Comparison of ENCODE assay signal across 16 cellular contexts in the genomic region with DNA sequence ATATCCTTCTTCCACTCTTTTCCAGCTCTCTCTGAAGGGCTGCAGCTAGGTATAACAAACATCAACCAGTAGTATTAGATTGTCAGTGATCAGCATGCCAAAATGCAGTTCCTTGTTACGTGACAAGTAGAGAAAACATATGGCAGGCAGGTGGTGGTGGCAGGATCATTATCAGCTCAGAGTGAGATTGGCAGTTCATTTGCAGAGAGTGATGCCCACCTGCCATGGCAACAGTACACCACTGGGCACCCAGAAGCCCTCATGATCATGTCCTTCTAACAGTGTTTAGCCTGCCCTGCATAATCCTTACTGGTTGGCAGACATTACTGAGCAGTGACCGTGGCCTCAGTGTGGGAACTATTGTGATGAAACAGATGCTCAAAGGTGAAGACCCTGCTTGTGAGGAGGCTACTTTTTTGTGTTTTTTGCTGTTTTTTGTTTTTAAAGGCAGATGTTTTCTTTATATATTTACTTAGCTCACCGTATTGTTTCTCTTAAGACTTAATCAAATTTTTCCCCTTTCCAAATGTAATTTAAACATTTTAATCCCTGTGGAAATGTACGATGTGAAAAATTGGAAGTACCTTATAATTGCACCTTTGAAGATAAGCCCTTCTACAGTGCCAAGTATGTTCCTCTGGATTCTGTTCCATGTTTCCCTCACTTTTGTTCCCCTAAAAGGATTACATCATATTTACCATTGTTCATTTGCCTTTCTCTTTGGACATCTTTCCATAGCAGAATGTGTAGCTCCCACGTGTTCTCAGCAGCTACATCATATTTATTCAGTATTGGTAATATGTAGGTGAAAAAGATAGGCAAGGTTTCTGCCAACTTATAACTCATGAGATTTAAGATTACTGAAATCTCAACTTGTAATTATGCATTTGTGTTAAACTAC.
A peak's percentile ranks its signal among the peaks of the same experiment; 100 is the strongest.
DNase-seq lines count a peak whose midpoint lies in the region; ATAC-seq lines count a peak whose summit lies in the region.
"Had no signal": no experiment of that assay in that cellular context is flagged by ENCODE, and none has a peak within 500 bp of the region (broad histone marks: within the 10 kb centered on the region; RNA-seq: fewer than 3 reads in every experiment).

No MANE protein-coding gene starts in this region.

- H3K36me3 Mint-ChIP-seq in natural killer cell treated with Interleukin-12 subunit alpha and Interleukin-12 subunit beta and Interleukin-15 and Interleukin-18, amount 100 ng/mL, for 72 hours: peaks cover 13% of the 10 kb centered on the region
- peaks cover 48% of the 10 kb centered on the region for H3K36me3 Mint-ChIP-seq in activated naive CD4-positive, alpha-beta T cell treated with anti-CD3 and anti-CD28 coated beads for 36 hours (ENCODE audit: low read depth)
- H3K36me3 Mint-ChIP-seq in activated CD8-positive, alpha-beta memory T cell treated with anti-CD3 and anti-CD28 coated beads, Interleukin-2, amount 10 ng/mL, durations not matched to agents 7 days and 5 days: peaks cover 24% of the 10 kb centered on the region

- no peaks in the 10 kb centered on the region for H3K27me3 Mint-ChIP-seq in natural killer cell treated with Interleukin-12 subunit alpha and Interleukin-12 subunit beta and Interleukin-15 and Interleukin-18, amount 100 ng/mL, for 72 hours
- H3K27me3 Mint-ChIP-seq in activated naive CD4-positive, alpha-beta T cell treated with anti-CD3 and anti-CD28 coated beads for 36 hours (ENCODE audit: low read depth): no peaks in the 10 kb centered on the region
- no peaks in the 10 kb centered on the region for H3K27me3 Mint-ChIP-seq in activated CD8-positive, alpha-beta memory T cell treated with anti-CD3 and anti-CD28 coated beads, Interleukin-2, amount 10 ng/mL, durations not matched to agents 7 days and 5 days
- H3K27me3 Mint-ChIP-seq: activated CD4-positive, alpha-beta T cell treated with anti-CD3 and anti-CD28 coated beads, Interleukin-2, amount 10 ng/mL, durations not matched to agents 7 days and 5 days; dendritic cell treated with granulocyte-macrophage colony-stimulating factor and Interleukin-4, amounts not matched to agents 40 ng/mL and 50 ng/mL, for 4 days had no signal

- CTCF ChIA-PET in activated naive CD4-positive, alpha-beta T cell treated with anti-CD3 and anti-CD28 coated beads for 36 hours (lab: Charles Lee): interaction anchor here (0.6 kb wide), 1 partner anchor 31 kb away, joined by 4 read pairs; no protein-coding TSS in a partner anchor
- CTCF ChIA-PET in activated CD8-positive, alpha-beta memory T cell treated with anti-CD3 and anti-CD28 coated beads, Interleukin-2, amount 10 ng/mL, durations not matched to agents 7 days and 5 days (lab: Charles Lee): no interaction called here

- H3K27ac Mint-ChIP-seq in natural killer cell treated with Interleukin-12 subunit alpha and Interleukin-12 subunit beta and Interleukin-15 and Interleukin-18, amount 100 ng/mL, for 72 hours: no peak overlapping the region
- H3K27ac Mint-ChIP-seq in activated naive CD4-positive, alpha-beta T cell treated with anti-CD3 and anti-CD28 coated beads for 36 hours: no peak overlapping the region
- H3K27ac Mint-ChIP-seq in activated CD8-positive, alpha-beta memory T cell treated with anti-CD3 and anti-CD28 coated beads, Interleukin-2, amount 10 ng/mL, durations not matched to agents 7 days and 5 days: no peak overlapping the region
- H3K27ac Mint-ChIP-seq: activated CD4-positive, alpha-beta T cell treated with anti-CD3 and anti-CD28 coated beads, Interleukin-2, amount 10 ng/mL, durations not matched to agents 7 days and 5 days; dendritic cell treated with granulocyte-macrophage colony-stimulating factor and Interleukin-4, amounts not matched to agents 40 ng/mL and 50 ng/mL, for 4 days had no signal

- H3K9me3 Mint-ChIP-seq in natural killer cell treated with Interleukin-12 subunit alpha and Interleukin-12 subunit beta and Interleukin-15 and Interleukin-18, amount 100 ng/mL, for 72 hours: no peaks in the 10 kb centered on the region
- peaks cover 12% of the 10 kb centered on the region for H3K9me3 Mint-ChIP-seq in activated naive CD4-positive, alpha-beta T cell treated with anti-CD3 and anti-CD28 coated beads for 36 hours
- H3K9me3 Mint-ChIP-seq in activated CD8-positive, alpha-beta memory T cell treated with anti-CD3 and anti-CD28 coated beads, Interleukin-2, amount 10 ng/mL, durations not matched to agents 7 days and 5 days (ENCODE audit: low read depth): peaks cover 8% of the 10 kb centered on the region

- ATAC-seq in left lobe of liver: peak; percentile 28
- no peak for ATAC-seq in natural killer cell treated with Interleukin-12 subunit alpha and Interleukin-12 subunit beta and Interleukin-15 and Interleukin-18, amount 100 ng/mL, for 72 hours
- ATAC-seq in HG02885 (IDR thresholded peaks at IDR 0.05; ENCODE audit: poor library complexity, unreplicated experiment): no peak
- no peak for ATAC-seq in activated CD8-positive, alpha-beta memory T cell treated with anti-CD3 and anti-CD28 coated beads, Interleukin-2, amount 10 ng/mL, durations not matched to agents 7 days and 5 days
- ATAC-seq: GM12878 had no signal

- H3K4me1 Mint-ChIP-seq in natural killer cell treated with Interleukin-12 subunit alpha and Interleukin-12 subunit beta and Interleukin-15 and Interleukin-18, amount 100 ng/mL, for 72 hours (ENCODE audit: low read depth in 2 of 2): peaks cover 4 to 14% of the 10 kb centered on the region in 2 donors
- H3K4me1 Mint-ChIP-seq in activated naive CD4-positive, alpha-beta T cell treated with anti-CD3 and anti-CD28 coated beads for 36 hours (ENCODE audit: low read depth): no peaks in the 10 kb centered on the region
- peaks cover 3% of the 10 kb centered on the region for H3K4me1 Mint-ChIP-seq in activated CD8-positive, alpha-beta memory T cell treated with anti-CD3 and anti-CD28 coated beads, Interleukin-2, amount 10 ng/mL, durations not matched to agents 7 days and 5 days

- no peak overlapping the region for H3K4me3 Mint-ChIP-seq in natural killer cell treated with Interleukin-12 subunit alpha and Interleukin-12 subunit beta and Interleukin-15 and Interleukin-18, amount 100 ng/mL, for 72 hours
- no peak overlapping the region for H3K4me3 Mint-ChIP-seq in activated naive CD4-positive, alpha-beta T cell treated with anti-CD3 and anti-CD28 coated beads for 36 hours
- H3K4me3 Mint-ChIP-seq in activated CD8-positive, alpha-beta memory T cell treated with anti-CD3 and anti-CD28 coated beads, Interleukin-2, amount 10 ng/mL, durations not matched to agents 7 days and 5 days: no peak overlapping the region
- H3K4me3 Mint-ChIP-seq: activated CD4-positive, alpha-beta T cell treated with anti-CD3 and anti-CD28 coated beads, Interleukin-2, amount 10 ng/mL, durations not matched to agents 7 days and 5 days; dendritic cell treated with granulocyte-macrophage colony-stimulating factor and Interleukin-4, amounts not matched to agents 40 ng/mL and 50 ng/mL, for 4 days had no signal

- DNase-seq in DMS 273 treated with DMSO at 0.1 percent for 48 hours (lab: John Stamatoyannopoulos, UW) (peak; percentile 96), NCI-H1694 treated with DMSO at 0.1 percent for 48 hours (lab: John Stamatoyannopoulos, UW) (peak; percentile 93), SK-N-DZ (ENCODE audit: low spot score) (peak; percentile 4), left lobe of liver (ENCODE audit: low spot score) (no peak)
- no peak for DNase-seq in natural killer cell treated with Interleukin-12 subunit alpha and Interleukin-12 subunit beta and Interleukin-15 and Interleukin-18, amount 100 ng/mL, for 72 hours (ENCODE audit: low spot score)
- DNase-seq in activated naive CD4-positive, alpha-beta T cell treated with anti-CD3 and anti-CD28 coated beads for 36 hours: no peak
- no peak for DNase-seq in activated CD8-positive, alpha-beta memory T cell treated with anti-CD3 and anti-CD28 coated beads, Interleukin-2, amount 10 ng/mL, durations not matched to agents 7 days and 5 days
- DNase-seq: activated CD4-positive, alpha-beta T cell treated with anti-CD3 and anti-CD28 coated beads, Interleukin-2, amount 10 ng/mL, durations not matched to agents 7 days and 5 days; activated naive CD4-positive, alpha-beta T cell treated with Interleukin-2 at 50 U/mL for 16 hours; Caco-2; erythroblast; NCI-H526; stimulated activated CD4-positive, alpha-beta T cell treated with anti-CD3 and anti-CD28 coated beads, Interleukin-4, amount 100 ng/mL, for 1 hour had no signal

- intact Hi-C loops in activated naive CD4-positive, alpha-beta T cell treated with anti-CD3 and anti-CD28 coated beads for 36 hours (cut with micrococcal nuclease): no loop called here

Comparison
In these comparisons a context has a peak if more than half of its experiments do, and no peak if none do; other contexts are left out.
1. DNase-seq: peak in DMS 273 treated with DMSO at 0.1 percent for 48 hours (single experiment), NCI-H1694 treated with DMSO at 0.1 percent for 48 hours (single experiment) and SK-N-DZ (single experiment); none in left lobe of liver (single experiment), natural killer cell treated with Interleukin-12 subunit alpha and Interleukin-12 subunit beta and Interleukin-15 and Interleukin-18, amount 100 ng/mL, for 72 hours (single experiment), activated naive CD4-positive, alpha-beta T cell treated with anti-CD3 and anti-CD28 coated beads for 36 hours (single experiment) and activated CD8-positive, alpha-beta memory T cell treated with anti-CD3 and anti-CD28 coated beads, Interleukin-2, amount 10 ng/mL, durations not matched to agents 7 days and 5 days (single experiment).